In the genomic region with DNA sequence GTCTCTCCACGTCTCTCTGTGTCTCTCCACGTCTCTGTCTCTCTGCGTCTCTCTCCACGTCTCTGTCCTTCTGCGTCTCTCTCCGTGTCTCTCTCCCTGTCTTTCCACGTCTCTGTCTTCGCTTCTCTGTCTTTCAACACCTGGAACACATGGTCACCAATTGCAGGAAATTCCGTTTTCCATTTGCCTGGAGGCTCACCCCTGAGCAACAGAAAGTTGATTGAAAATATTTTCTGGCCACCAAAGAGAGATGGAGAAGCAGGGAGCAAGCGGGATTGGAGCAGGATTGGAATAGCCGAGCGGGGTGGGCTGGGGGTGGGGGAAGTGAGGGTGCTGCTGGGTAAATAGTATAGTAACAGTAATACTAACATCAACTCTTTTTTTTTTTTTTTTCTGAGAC, we compare ENCODE assay signal across 14 cellular contexts. TPM values are rescaled to one million over a fixed set of nuclear protein-coding genes. Genes with fewer than 3 reads are reported as not detected.
DNase-seq lines count a peak whose midpoint lies in the region; ATAC-seq and TF ChIP-seq lines count a peak whose summit lies in the region.
"Had no signal": no experiment of that assay in that cellular context is flagged by ENCODE, and none has a peak within 500 bp of the region (broad histone marks: within the 10 kb centered on the region; RNA-seq: fewer than 3 reads in every experiment).

No MANE protein-coding gene starts in this region.

- H3K9me2 ChIP-seq in SK-N-SH, result no peaks in the 10 kb centered on the region

- WGBS in SK-N-SH (ENCODE audit: low lambda C conversion rate), result 86% methylated on average over 12 of the region's 12 CpGs

- TF ChIP-seq EP300 in SK-N-SH (IDR thresholded peaks at IDR 0.05; ENCODE audit: borderline replicate concordance in 1 of 2, low read depth in 1 of 2, low read length in 1 of 2), result no peak

- H3K36me3 ChIP-seq in SK-N-SH (replicated peaks in 1 of 2; ENCODE audit: control insufficient read depth in 1 of 2, insufficient read depth in 2 of 2, low read length in 1 of 2), result peaks cover 21 to 29% of the 10 kb centered on the region in 2 experiments
- H3K36me3 ChIP-seq in thoracic aorta, result peaks cover 22% of the 10 kb centered on the region
- peaks cover 47% of the 10 kb centered on the region for H3K36me3 ChIP-seq in WERI-Rb-1
- H3K36me3 ChIP-seq: neutrophil had no signal

- H3K4me1 ChIP-seq in SK-N-SH (ENCODE audit: control insufficient read depth in 1 of 2, insufficient read depth in 2 of 2, low read depth in 1 of 2, low read length in 1 of 2) (peaks cover 5 to 16% of the 10 kb centered on the region in 2 experiments; a peak in 1 of 4 replicates), thoracic aorta (ENCODE audit: control insufficient read depth in 1 of 2, low read depth in 2 of 2) (peaks cover 32 to 67% of the 10 kb centered on the region in 2 donors)

- no peak for TF ChIP-seq RAD21 in SK-N-SH (IDR thresholded peaks at IDR 0.05; ENCODE audit: low read length)

- H3K36me3 Mint-ChIP-seq in mesothelial cell of epicardium, result peaks cover 9% of the 10 kb centered on the region

- peaks cover 7% of the 10 kb centered on the region for H3K4me1 Mint-ChIP-seq in mesothelial cell of epicardium

- H3F3A ChIP-seq in SK-N-SH (replicated peaks; ENCODE audit: insufficient read depth), result peaks cover 6% of the 10 kb centered on the region

- H2AFZ ChIP-seq in SK-N-SH (ENCODE audit: low read depth), result no peak overlapping the region

- H3K27ac Mint-ChIP-seq in mesothelial cell of epicardium, result peak overlapping the region; percentile 28

- H3K4me2 ChIP-seq in SK-N-SH, result peak overlapping the region; percentile 95

- H3K9me3 ChIP-seq in SK-N-SH (no peaks in the 10 kb centered on the region), thoracic aorta (no peaks in the 10 kb centered on the region), WERI-Rb-1 (ENCODE audit: severe bottlenecking) (no peaks in the 10 kb centered on the region)
- H3K9me3 ChIP-seq: neutrophil had no signal

- TF ChIP-seq CTCF in SK-N-SH (IDR thresholded peaks at IDR 0.05) (no peak), cardiac fibroblast (IDR thresholded peaks at IDR 0.05; ENCODE audit: low read depth, low read length) (no peak), mesothelial cell of epicardium (IDR thresholded peaks at IDR 0.05; ENCODE audit: unreplicated experiment) (no peak), thoracic aorta (IDR thresholded peaks at IDR 0.05) (no peak), WERI-Rb-1 (IDR thresholded peaks at IDR 0.05; ENCODE audit: low read depth, low read length) (no peak)

- peak overlapping the region; percentile 76 for H3K4me3 Mint-ChIP-seq in mesothelial cell of epicardium

- H3K79me2 ChIP-seq in SK-N-SH (ENCODE audit: insufficient read depth), result peaks cover 56% of the 10 kb centered on the region

- no peaks in the 10 kb centered on the region for H3K27me3 Mint-ChIP-seq in mesothelial cell of epicardium (ENCODE audit: low read depth)

- CTCF ChIA-PET in SK-N-SH (lab: Yijun Ruan, JAX), result interaction anchor here (0.6 to 1.0 kb wide), 2 partner anchors 69 to 113 kb away, joined by 3 read pairs; no protein-coding TSS in a partner anchor

- POLR2A ChIA-PET in SK-N-SH (lab: Yijun Ruan, JAX), result no interaction called here

- peaks cover 28% of the 10 kb centered on the region for H4K20me1 ChIP-seq in SK-N-SH (ENCODE audit: insufficient read depth)

- H3K27ac ChIP-seq in SK-N-SH (ENCODE audit: low read depth in 2 of 2, low read length in 1 of 2) (no peak overlapping the region), thoracic aorta (peak overlapping the region; percentile 95 to 99), WERI-Rb-1 (no peak overlapping the region)
- H3K27ac ChIP-seq: neutrophil had no signal

- H3K27me3 ChIP-seq in SK-N-SH (ENCODE audit: insufficient read depth) (no peaks in the 10 kb centered on the region), thoracic aorta (replicated peaks; ENCODE audit: insufficient read depth) (no peaks in the 10 kb centered on the region), WERI-Rb-1 (ENCODE audit: insufficient read depth, low read depth, severe bottlenecking) (no peaks in the 10 kb centered on the region)

- H3K4me3 ChIP-seq in SK-N-SH (ENCODE audit: low read depth in 2 of 2, low read length in 1 of 2) (peak overlapping the region in 1 of 2 experiments; percentile 86; a peak in 1 of 4 replicates), cardiac fibroblast (replicated peaks in 1 of 2; ENCODE audit: low read depth in 2 of 2, low read length in 2 of 2) (peak overlapping the region; percentile 51 to 90), thoracic aorta (peak overlapping the region; percentile 99), WERI-Rb-1 (ENCODE audit: low read depth, low read length) (no peak overlapping the region)

- H3K9me3 Mint-ChIP-seq in mesothelial cell of epicardium, result no peaks in the 10 kb centered on the region

- ATAC-seq in SK-N-SH treated with all-trans-retinoic acid at 6 μM for 48 hours (no peak), thoracic aorta (ENCODE audit: insufficient number of reproducible peaks, low FRiP score, low read depth) (no peak), GM21447 (IDR thresholded peaks at IDR 0.05; ENCODE audit: unreplicated experiment) (no peak)

- H3K9ac ChIP-seq in SK-N-SH, result no peak overlapping the region

- DNase-seq in SK-N-SH, result no peak
- no peak for DNase-seq in cardiac fibroblast (ENCODE audit: low read depth in 2 of 2)
- no peak for DNase-seq in mesothelial cell of epicardium (ENCODE audit: low spot score in 2 of 2, unreplicated experiment in 2 of 2)
- DNase-seq in thoracic aorta (ENCODE audit: low spot score), result no peak
- DNase-seq in HuH-7 (ENCODE audit: low spot score), result no peak
- no peak for DNase-seq in WERI-Rb-1
- DNase-seq: 8988T; activated CD4-positive, alpha-beta T cell treated with anti-CD3 and anti-CD28 coated beads, Interleukin-2, amount 50 U/mL, for 48 hours; GF-D8; NCI-H1930 had no signal

TF ChIP-seq in SK-N-SH, 30 proteins besides CTCF, POLR2A, EP300 and RAD21:
- no peak for TF ChIP-seq SMC3 (IDR thresholded peaks at IDR 0.05; ENCODE audit: low read depth, low read length)
- no peak for TF ChIP-seq MEF2A (IDR thresholded peaks at IDR 0.05; ENCODE audit: borderline replicate concordance, low read depth)
- TF ChIP-seq RXRA (IDR thresholded peaks at IDR 0.05; ENCODE audit: borderline replicate concordance, low read depth), result no peak
- no peak for TF ChIP-seq POLR2AphosphoS5 (IDR thresholded peaks at IDR 0.05; ENCODE audit: low read depth, low read length)
- no peak for TF ChIP-seq YY1 (IDR thresholded peaks at IDR 0.05; ENCODE audit: low read depth)

TF ChIP-seq in SK-N-SH treated with all-trans-retinoic acid at 6 μM for 48 hours, 23 proteins besides CTCF, POLR2A, EP300 and RAD21:
- TF ChIP-seq ZNF565 (CRISPR knock-in tag; conservative IDR thresholded peaks at IDR 0.05; ENCODE audit: low read depth) (no peak), CSRNP3 (CRISPR knock-in tag; IDR thresholded peaks at IDR 0.05) (no peak), POU6F1 (CRISPR knock-in tag; IDR thresholded peaks at IDR 0.05; ENCODE audit: borderline replicate concordance, low read depth) (no peak), ISL1 (CRISPR knock-in tag; IDR thresholded peaks at IDR 0.05) (no peak), ESRRG (CRISPR knock-in tag; IDR thresholded peaks at IDR 0.05) (no peak), TCF4 (CRISPR knock-in tag; IDR thresholded peaks at IDR 0.05; ENCODE audit: borderline replicate concordance) (no peak)

RNA-seq across cellular contexts. Expression of gene KANK2, which starts 1.7 kb away (rescaled TPM):
- polyA plus RNA-seq in SK-N-SH (2012; rRNA removed), result 63.9 and 92.4 TPM in 2 replicates
- polyA plus RNA-seq in SK-N-SH (2012; cell fraction: cytosol; rRNA removed), result 53.5 and 70.6 TPM in 2 replicates
- 95.9 and 113 TPM in 2 replicates for polyA plus RNA-seq in SK-N-SH (2012; cell fraction: nucleus; rRNA removed)
- total RNA-seq in mesothelial cell of epicardium, result 84.3 to 85.3 TPM (median 84.7 TPM) in 3 replicates
- total RNA-seq in thoracic aorta, result 100 to 1,000 TPM; 647 to 689 TPM

RNA-seq across cellular contexts. Expression of gene SPC24, which starts 40.1 kb away (rescaled TPM):
- 12.7 and 18.9 TPM in 2 replicates for polyA plus RNA-seq in SK-N-SH (2012; rRNA removed)
- 8.5 and 13.1 TPM in 2 replicates for polyA plus RNA-seq in SK-N-SH (2012; cell fraction: cytosol; rRNA removed)
- 25.0 and 27.1 TPM in 2 replicates for polyA plus RNA-seq in SK-N-SH (2012; cell fraction: nucleus; rRNA removed)
- total RNA-seq in mesothelial cell of epicardium (16.3 to 22.0 TPM (median 20.6 TPM) in 3 replicates), thoracic aorta (1 to 10 TPM; 2.4 to 4.7 TPM)

RNA-seq across cellular contexts. Expression of gene ANGPTL8, which starts 43.7 kb away (rescaled TPM):
- 0.21 TPM in 1 of 2 replicates, not detected in the other for polyA plus RNA-seq in SK-N-SH (2012; rRNA removed)
- 0.08 and 0.25 TPM in 2 replicates for polyA plus RNA-seq in SK-N-SH (2012; cell fraction: cytosol; rRNA removed)
- 0.41 and 0.66 TPM in 2 replicates for polyA plus RNA-seq in SK-N-SH (2012; cell fraction: nucleus; rRNA removed)
- total RNA-seq in mesothelial cell of epicardium (0.25 to 0.84 TPM (median 0.29 TPM) in 3 replicates), thoracic aorta (not detected)
- total RNA-seq: glomerular endothelial cell had no signal

Comparison
In these comparisons a context has a peak if more than half of its experiments do, and no peak if none do; other contexts are left out.
1. H3K27ac ChIP-seq: peak in thoracic aorta (2 of 2); none in SK-N-SH (0 of 2) and WERI-Rb-1 (single experiment).